In genomic region chr7:30252885-30253795, GRCh38 we compare ENCODE assay signal across 8 cellular contexts. TPM values are rescaled to one million over a fixed set of nuclear protein-coding genes. Genes with fewer than 3 reads are reported as not detected.
DNase-seq lines count a peak whose midpoint lies in the region; ATAC-seq and TF ChIP-seq lines count a peak whose summit lies in the region.

No MANE protein-coding gene starts in this region.

- DNase-seq in C1 segment of cervical spinal cord (lab: John Stamatoyannopoulos, UW), result peak in 9 of 14 donors; percentile 22 to 88 (median 43)
- DNase-seq in NCI-H1417 (lab: John Stamatoyannopoulos, UW), result peak; percentile 30 to 68 (median 37)
- peak; percentile 68 to 71 for DNase-seq in breast epithelium (ENCODE audit: low spot score in 2 of 2)
- peak; percentile 91 for DNase-seq in myocyte (ENCODE audit: low read depth)
- no peak for DNase-seq in islet precursor cell
- DNase-seq in GOT3 (lab: John Stamatoyannopoulos, UW), result no peak

- H3K4me1 ChIP-seq in breast epithelium, result peaks cover 0 to 11% of the 10 kb centered on the region in 2 donors

- ATAC-seq in GM21423 (IDR thresholded peaks at IDR 0.05; ENCODE audit: unreplicated experiment) (no peak), GM18867 (IDR thresholded peaks at IDR 0.05; ENCODE audit: unreplicated experiment) (no peak)

- intact Hi-C loops in breast epithelium (cut with DNase I; ENCODE audit: low total_unique reads), result no loop called here

- no peaks in the 10 kb centered on the region for H3K9me3 ChIP-seq in breast epithelium

- peak overlapping the region; percentile 68 to 76 for H3K27ac ChIP-seq in breast epithelium

- no peaks in the 10 kb centered on the region for H3K36me3 ChIP-seq in breast epithelium

- no peaks in the 10 kb centered on the region for H3K27me3 ChIP-seq in breast epithelium

- TF ChIP-seq POLR2A in breast epithelium (IDR thresholded peaks at IDR 0.05), result no peak

- no peak for TF ChIP-seq CTCF in breast epithelium (IDR thresholded peaks at IDR 0.05)

- H3K4me3 ChIP-seq in breast epithelium, result no peak overlapping the region

RNA-seq across cellular contexts. Expression of gene ZNRF2, which starts 31.3 kb away (rescaled TPM):
- total RNA-seq in breast epithelium (10 to 100 TPM; 18.9 to 56.8 (median 30.5) TPM), myocyte (19.4 and 22.9 TPM in 2 replicates)
- polyA plus RNA-seq in myocyte (2012), result 4.1 TPM

Comparison
In these comparisons a context has a peak if more than half of its experiments do, and no peak if none do; other contexts are left out.
1. DNase-seq: peak in C1 segment of cervical spinal cord (9 of 14), NCI-H1417 (3 of 3), breast epithelium (2 of 2) and myocyte (single experiment); none in islet precursor cell (single experiment) and GOT3 (single experiment).